In genomic region chr1:97010865-97011264, GRCh38 we compare ENCODE assay signal across 32 cellular contexts.
"Had no signal": no experiment of that assay in that cellular context is flagged by ENCODE, and none has a peak within 500 bp of the region (broad histone marks: within the 10 kb centered on the region; RNA-seq: fewer than 3 reads in every experiment).

No MANE protein-coding gene starts in this region.

- H3K27ac Mint-ChIP-seq: activated CD4-positive, alpha-beta memory T cell treated with anti-CD3 and anti-CD28 coated beads, Interleukin-2, amount 10 ng/mL, durations not matched to agents 7 days and 5 days; activated CD8-positive, alpha-beta memory T cell treated with anti-CD3 and anti-CD28 coated beads, Interleukin-2, amount 10 ng/mL, durations not matched to agents 7 days and 5 days; activated naive CD4-positive, alpha-beta T cell treated with anti-CD3 and anti-CD28 coated beads, Interleukin-2, amount 10 ng/mL, durations not matched to agents 7 days and 5 days; activated naive CD8-positive, alpha-beta T cell; activated naive CD8-positive, alpha-beta T cell treated with anti-CD3 and anti-CD28 coated beads, Interleukin-2, amount 50 U/mL, for 24 hours; brain had no signal

- H3K36me3 Mint-ChIP-seq: activated CD8-positive, alpha-beta memory T cell treated with anti-CD3 and anti-CD28 coated beads, Interleukin-2, amount 10 ng/mL, durations not matched to agents 7 days and 5 days; activated naive CD4-positive, alpha-beta T cell treated with anti-CD3 and anti-CD28 coated beads, Interleukin-2, amount 10 ng/mL, durations not matched to agents 7 days and 5 days; activated naive CD8-positive, alpha-beta T cell; brain had no signal

- H3K36me3 ChIP-seq: WERI-Rb-1 had no signal

- H3K4me3 Mint-ChIP-seq: activated CD4-positive, alpha-beta memory T cell treated with anti-CD3 and anti-CD28 coated beads, Interleukin-2, amount 10 ng/mL, durations not matched to agents 7 days and 5 days; activated CD8-positive, alpha-beta memory T cell treated with anti-CD3 and anti-CD28 coated beads, Interleukin-2, amount 10 ng/mL, durations not matched to agents 7 days and 5 days; activated naive CD4-positive, alpha-beta T cell treated with anti-CD3 and anti-CD28 coated beads, Interleukin-2, amount 10 ng/mL, durations not matched to agents 7 days and 5 days; activated naive CD8-positive, alpha-beta T cell; activated naive CD8-positive, alpha-beta T cell treated with anti-CD3 and anti-CD28 coated beads, Interleukin-2, amount 50 U/mL, for 24 hours; brain had no signal

- DNase-seq: activated CD4-positive, alpha-beta memory T cell treated with anti-CD3 and anti-CD28 coated beads, Interleukin-2, amount 10 ng/mL, durations not matched to agents 7 days and 5 days; activated CD4-positive, alpha-beta T cell treated with anti-CD3 and anti-CD28 coated beads for 1 hour; activated CD4-positive, alpha-beta T cell treated with anti-CD3 and anti-CD28 coated beads for 48 hours; activated CD4-positive, CD25-positive, alpha-beta regulatory T cell; activated CD8-positive, alpha-beta memory T cell treated with anti-CD3 and anti-CD28 coated beads for 24 hours; activated CD8-positive, alpha-beta memory T cell treated with anti-CD3 and anti-CD28 coated beads, Interleukin-2, amount 10 ng/mL, durations not matched to agents 7 days and 5 days; activated CD8-positive, alpha-beta memory T cell treated with anti-CD3 and anti-CD28 coated beads, Interleukin-2, amount 50 U/mL, for 48 hours; activated effector memory CD4-positive, alpha-beta T cell treated with Interleukin-2 at 50 U/mL for 16 hours; activated naive CD4-positive, alpha-beta T cell treated with anti-CD3 and anti-CD28 coated beads, Interleukin-2, amount 10 ng/mL, durations not matched to agents 7 days and 5 days; activated naive CD8-positive, alpha-beta T cell treated with anti-CD3 and anti-CD28 coated beads, Interleukin-2, amount 50 U/mL, for 24 hours; activated T-cell treated with anti-CD3 and anti-CD28 coated beads, Interleukin-2, amount 50 U/mL, for 48 hours; anterior cingulate cortex; caudate nucleus; cerebellar nuclear complex; NCI-H1092 treated with DMSO at 0.1 percent for 48 hours; NCI-H1417; NCI-H146; NCI-H187; NCI-H2029 treated with DMSO at 0.1 percent for 48 hours; NCI-H2107; NCI-H2171; NCI-H510A; NCI-H526; NCI-H748 treated with DMSO at 0.1 percent for 48 hours; PC-9; SIG-M5; T1000; WERI-Rb-1 had no signal

- H3K27me3 Mint-ChIP-seq: activated CD4-positive, alpha-beta memory T cell treated with anti-CD3 and anti-CD28 coated beads, Interleukin-2, amount 10 ng/mL, durations not matched to agents 7 days and 5 days; activated naive CD4-positive, alpha-beta T cell treated with anti-CD3 and anti-CD28 coated beads, Interleukin-2, amount 10 ng/mL, durations not matched to agents 7 days and 5 days; activated naive CD8-positive, alpha-beta T cell treated with anti-CD3 and anti-CD28 coated beads, Interleukin-2, amount 50 U/mL, for 24 hours had no signal

- H3K4me3 ChIP-seq: PC-9 had no signal

- ATAC-seq: activated CD8-positive, alpha-beta memory T cell treated with anti-CD3 and anti-CD28 coated beads, Interleukin-2, amount 10 ng/mL, durations not matched to agents 7 days and 5 days; activated naive CD8-positive, alpha-beta T cell treated with anti-CD3 and anti-CD28 coated beads, Interleukin-2, amount 50 U/mL, for 24 hours; Right ventricle myocardium inferior had no signal

- H2AFZ ChIP-seq: PC-9 had no signal

- H3K4me2 ChIP-seq: PC-9 had no signal

- H3K9me3 Mint-ChIP-seq: activated CD4-positive, alpha-beta memory T cell treated with anti-CD3 and anti-CD28 coated beads, Interleukin-2, amount 10 ng/mL, durations not matched to agents 7 days and 5 days; activated naive CD4-positive, alpha-beta T cell treated with anti-CD3 and anti-CD28 coated beads, Interleukin-2, amount 10 ng/mL, durations not matched to agents 7 days and 5 days; activated naive CD8-positive, alpha-beta T cell treated with anti-CD3 and anti-CD28 coated beads, Interleukin-2, amount 50 U/mL, for 24 hours; brain had no signal

- H3K4me1 Mint-ChIP-seq: activated CD4-positive, alpha-beta memory T cell treated with anti-CD3 and anti-CD28 coated beads, Interleukin-2, amount 10 ng/mL, durations not matched to agents 7 days and 5 days; activated CD8-positive, alpha-beta memory T cell treated with anti-CD3 and anti-CD28 coated beads, Interleukin-2, amount 10 ng/mL, durations not matched to agents 7 days and 5 days; activated naive CD4-positive, alpha-beta T cell treated with anti-CD3 and anti-CD28 coated beads, Interleukin-2, amount 10 ng/mL, durations not matched to agents 7 days and 5 days; activated naive CD8-positive, alpha-beta T cell treated with anti-CD3 and anti-CD28 coated beads, Interleukin-2, amount 50 U/mL, for 24 hours had no signal

- H3K27ac ChIP-seq: PC-9, RWPE1, WERI-Rb-1 had no signal
